8 cellular contexts compared by ENCODE assay signal in genomic region chr4:52911684-52912294, GRCh38. TPM values are rescaled to one million over a fixed set of nuclear protein-coding genes. Genes with fewer than 3 reads are reported as not detected.
DNase-seq lines count a peak whose midpoint lies in the region; ATAC-seq, FAIRE-seq and TF ChIP-seq lines count a peak whose summit lies in the region.

No MANE protein-coding gene starts in this region.

- H3K9me3 Mint-ChIP-seq in CD8-positive, alpha-beta T cell: no peaks in the 10 kb centered on the region

- H3K36me3 ChIP-seq in CD8-positive, alpha-beta T cell (ENCODE audit: insufficient read depth, low read length): peaks cover 6% of the 10 kb centered on the region
- H3K36me3 ChIP-seq in OCI-LY1 (ENCODE audit: insufficient read depth, low read length) (no peaks in the 10 kb centered on the region), tibial nerve (peaks cover 0 to 7% (median 0%) of the 10 kb centered on the region in 3 donors)

- no peaks in the 10 kb centered on the region for H3K27me3 Mint-ChIP-seq in CD8-positive, alpha-beta T cell (ENCODE audit: low read depth)

- H3K9me2 ChIP-seq in OCI-LY1 (ENCODE audit: low read depth, low read length): no peaks in the 10 kb centered on the region

- H3F3A ChIP-seq in OCI-LY1 (ENCODE audit: insufficient read depth, low read length): no peaks in the 10 kb centered on the region

- TF ChIP-seq CTCF in CD8-positive, alpha-beta T cell (IDR thresholded peaks at IDR 0.05): peak; percentile 70
- peak; percentile 61 for TF ChIP-seq CTCF in HL-60 (IDR thresholded peaks at IDR 0.05; ENCODE audit: insufficient read depth, low read length)
- peak; percentile 95 for TF ChIP-seq CTCF in OCI-LY1 (IDR thresholded peaks at IDR 0.05; ENCODE audit: low read length)
- no peak for TF ChIP-seq CTCF in omental fat pad (IDR thresholded peaks at IDR 0.05)
- TF ChIP-seq CTCF in tibial nerve (IDR thresholded peaks at IDR 0.05): peak in 3 of 5 experiments; percentile 38 to 49 (median 42)

- no peaks in the 10 kb centered on the region for H3K79me2 ChIP-seq in OCI-LY1 (ENCODE audit: insufficient read depth, low read length)

- H3K27me3 ChIP-seq in CD8-positive, alpha-beta T cell (ENCODE audit: insufficient read depth, low read length): no peaks in the 10 kb centered on the region
- H3K27me3 ChIP-seq in HL-60 (ENCODE audit: insufficient read depth, poor library complexity, severe bottlenecking) (no peaks in the 10 kb centered on the region), OCI-LY1 (ENCODE audit: insufficient read depth, low read length) (no peaks in the 10 kb centered on the region), tibial nerve (no peaks in the 10 kb centered on the region)

- WGBS in tibial nerve, 2 donors: 16 to 17% methylated on average over 3 of the region's 3 CpGs

- H3K9ac ChIP-seq in OCI-LY1 (ENCODE audit: low read length): no peak overlapping the region

- H2AFZ ChIP-seq in OCI-LY1 (ENCODE audit: low read length): no peak overlapping the region

- no peak overlapping the region for H3K27ac ChIP-seq in CD8-positive, alpha-beta T cell (ENCODE audit: low read depth, low read length)
- H3K27ac ChIP-seq in HL-60 (replicated peaks) (no peak overlapping the region), OCI-LY1 (ENCODE audit: low read depth, low read length, poor library complexity, severe bottlenecking) (no peak overlapping the region), tibial nerve (no peak overlapping the region)

- no peak overlapping the region for H3K4me2 ChIP-seq in OCI-LY1 (ENCODE audit: low read length)

- POLR2A ChIA-PET in CD8-positive, alpha-beta T cell (lab: Charles Lee): no interaction called here

- TF ChIP-seq POLR2A in tibial nerve (IDR thresholded peaks at IDR 0.05): no peak

- H3K4me3 Mint-ChIP-seq in CD8-positive, alpha-beta T cell: no peak overlapping the region

- no peaks in the 10 kb centered on the region for H4K20me1 ChIP-seq in OCI-LY1 (ENCODE audit: insufficient read depth, low read length)

- intact Hi-C loops in CD8-positive, alpha-beta T cell (cut with DNase I, micrococcal nuclease): no loop called here

- H3K9me3 ChIP-seq in CD8-positive, alpha-beta T cell (ENCODE audit: low read length): no peaks in the 10 kb centered on the region
- no peaks in the 10 kb centered on the region for H3K9me3 ChIP-seq in OCI-LY1 (ENCODE audit: low read length)
- H3K9me3 ChIP-seq in tibial nerve: no peaks in the 10 kb centered on the region

- peak; percentile 77 for FAIRE-seq in GM19239 (lab: Jason Lieb, UNC)

- H3K4me1 ChIP-seq in CD8-positive, alpha-beta T cell (ENCODE audit: insufficient read depth, low read length): no peaks in the 10 kb centered on the region
- no peaks in the 10 kb centered on the region for H3K4me1 ChIP-seq in OCI-LY1 (ENCODE audit: insufficient read depth, low read length, severe bottlenecking)
- H3K4me1 ChIP-seq in tibial nerve: no peaks in the 10 kb centered on the region

- DNase-seq in CD8-positive, alpha-beta T cell: peak; percentile 15 to 71 (median 58)
- DNase-seq in GM19239 (ENCODE audit: insufficient read length, low spot score): peak; percentile 42
- DNase-seq in HL-60 (ENCODE audit: low read depth in 1 of 2, low spot score in 1 of 2): peak; percentile 73 to 75
- peak; percentile 43 for DNase-seq in activated T-cell treated with anti-CD3 and anti-CD28 coated beads for 24 hours (ENCODE audit: low read depth)
- DNase-seq in fibroblast of gingiva (ENCODE audit: low read depth): peak; percentile 72
- DNase-seq in omental fat pad (ENCODE audit: low spot score): peak; percentile 40
- peak; percentile 31 to 63 for DNase-seq in tibial nerve (ENCODE audit: low spot score in 2 of 2)

- CTCF ChIA-PET in CD8-positive, alpha-beta T cell (lab: Charles Lee): interaction anchor here (0.8 to 2.0 kb wide), 14 partner anchors 9 to 127 kb away, joined by 3 to 11 read pairs (median 4); no protein-coding TSS in a partner anchor

- H3K36me3 Mint-ChIP-seq in CD8-positive, alpha-beta T cell: peaks cover 15% of the 10 kb centered on the region

- no peak overlapping the region for H3K27ac Mint-ChIP-seq in CD8-positive, alpha-beta T cell

- ATAC-seq in CD8-positive, alpha-beta T cell: no peak
- ATAC-seq in omental fat pad (ENCODE audit: low FRiP score): no peak

- H3K4me3 ChIP-seq in CD8-positive, alpha-beta T cell (ENCODE audit: low read depth, low read length): no peak overlapping the region
- H3K4me3 ChIP-seq in HL-60 (replicated peaks; ENCODE audit: insufficient read depth, low read length): no peak overlapping the region
- H3K4me3 ChIP-seq in OCI-LY1 (ENCODE audit: low read depth, low read length, poor library complexity, severe bottlenecking): no peak overlapping the region
- no peak overlapping the region for H3K4me3 ChIP-seq in tibial nerve

- no peak for TF ChIP-seq EP300 in tibial nerve (IDR thresholded peaks at IDR 0.05)

- H3K4me1 Mint-ChIP-seq in CD8-positive, alpha-beta T cell (ENCODE audit: low read depth): peaks cover 8% of the 10 kb centered on the region

RNA-seq across cellular contexts. Expression of gene RASL11B, which starts 49.7 kb away (rescaled TPM):
- total RNA-seq in CD8-positive, alpha-beta T cell: under 1 TPM in 1 of 2 experiments, not detected in 1; 0.64 TPM
- total RNA-seq in omental fat pad (1 to 10 TPM in 2 of 4 donors, under 1 TPM in 1, not detected in 1; 0.56 to 1.9 (median 1.7) TPM), tibial nerve (1 to 10 TPM; 2.4 to 9.2 (median 6.5) TPM)

Comparison
In these comparisons a context has a peak if more than half of its experiments do, and no peak if none do; other contexts are left out.
1. CTCF ChIP-seq: peak in CD8-positive, alpha-beta T cell (single experiment), HL-60 (single experiment), OCI-LY1 (single experiment) and tibial nerve (3 of 5); none in omental fat pad (0 of 3).
2. Peak in every context shown above with its lines, with median percentiles within 50 percentile points of each other: DNase-seq.